ENCODE assay signal across 8 cellular contexts in genomic region chr17:74972973-74973328, GRCh38. TPM values are rescaled to one million over a fixed set of nuclear protein-coding genes. Genes with fewer than 3 reads are reported as not detected.
A peak's percentile ranks its signal among the peaks of the same experiment; 100 is the strongest.
DNase-seq lines count a peak whose midpoint lies in the region; TF ChIP-seq lines count a peak whose summit lies in the region.

No MANE protein-coding gene starts in this region.

- no peak overlapping the region for H4K8ac ChIP-seq in mesendoderm (ENCODE audit: low read depth, low read length)

- H3K56ac ChIP-seq in mesendoderm (ENCODE audit: low read length) = no peak overlapping the region

- H2BK120ac ChIP-seq in mesendoderm (ENCODE audit: low read depth, low read length) = no peak overlapping the region

- H3K4me1 ChIP-seq in hepatocyte (ENCODE audit: insufficient read depth) = peaks cover 25% of the 10 kb centered on the region
- H3K4me1 ChIP-seq in skeletal muscle tissue (ENCODE audit: control insufficient read depth in 3 of 3, insufficient read depth in 3 of 3, low read length in 3 of 3) = peaks cover 4 to 9% (median 7%) of the 10 kb centered on the region in 3 donors
- peaks cover 3% of the 10 kb centered on the region for H3K4me1 ChIP-seq in mesendoderm (ENCODE audit: control insufficient read depth, low read depth, low read length)

- H3K36me3 ChIP-seq in GM06990 (ENCODE audit: control insufficient read depth, insufficient read depth, low read length) = no peaks in the 10 kb centered on the region
- no peaks in the 10 kb centered on the region for H3K36me3 ChIP-seq in hepatocyte (replicated peaks; ENCODE audit: insufficient read depth, low read depth)
- no peaks in the 10 kb centered on the region for H3K36me3 ChIP-seq in skeletal muscle tissue (ENCODE audit: control insufficient read depth in 3 of 3, insufficient read depth in 3 of 3, low read length in 3 of 3)
- no peaks in the 10 kb centered on the region for H3K36me3 ChIP-seq in mesendoderm (ENCODE audit: control insufficient read depth, insufficient read depth, low read length)

- H3K27me3 ChIP-seq in GM06990 (replicated peaks; ENCODE audit: control insufficient read depth, insufficient read depth, low read length) (peaks cover 4% of the 10 kb centered on the region), hepatocyte (peaks cover 11% of the 10 kb centered on the region), skeletal muscle tissue (ENCODE audit: control insufficient read depth in 3 of 3, insufficient read depth in 3 of 3, low read length in 3 of 3) (peaks cover 21 to 41% (median 38%) of the 10 kb centered on the region in 3 donors), mesendoderm (ENCODE audit: insufficient read depth, low read length, poor library complexity) (peaks cover 6% of the 10 kb centered on the region)

- H3K4me2 ChIP-seq in hepatocyte (peak overlapping the region; percentile 99), mesendoderm (ENCODE audit: low read length) (no peak overlapping the region)

- no peak overlapping the region for H2BK5ac ChIP-seq in mesendoderm (ENCODE audit: low read length)

- H2AFZ ChIP-seq in hepatocyte = peak overlapping the region; percentile 66

- H3K4me3 ChIP-seq in GM06990 (replicated peaks; ENCODE audit: low read depth, low read length) = peak overlapping the region; percentile 23
- H3K4me3 ChIP-seq in hepatocyte = peak overlapping the region; percentile 79
- H3K4me3 ChIP-seq in skeletal muscle tissue (ENCODE audit: low read length in 3 of 3) = peak overlapping the region in 2 of 3 donors; percentile 45 to 48
- H3K4me3 ChIP-seq in mesendoderm (ENCODE audit: low read length) = no peak overlapping the region

- H3K23ac ChIP-seq in mesendoderm (ENCODE audit: low read length) = no peak overlapping the region

- H4K20me1 ChIP-seq in hepatocyte (ENCODE audit: insufficient read depth, poor library complexity, severe bottlenecking) = no peaks in the 10 kb centered on the region

- no peak overlapping the region for H3K4ac ChIP-seq in mesendoderm (ENCODE audit: low read depth, low read length)

- H2BK15ac ChIP-seq in mesendoderm (replicated peaks; ENCODE audit: low read depth) = no peak overlapping the region

- H3K79me2 ChIP-seq in hepatocyte = peaks cover 21% of the 10 kb centered on the region
- no peaks in the 10 kb centered on the region for H3K79me2 ChIP-seq in mesendoderm (ENCODE audit: control insufficient read depth, insufficient read depth, low read length)

- H3K27ac ChIP-seq in VCaP = peak overlapping the region; percentile 86
- H3K27ac ChIP-seq in hepatocyte = no peak overlapping the region
- no peak overlapping the region for H3K27ac ChIP-seq in skeletal muscle tissue (ENCODE audit: low read depth, low read length)
- H3K27ac ChIP-seq in mesendoderm (ENCODE audit: low read depth, low read length) = no peak overlapping the region

- no peak overlapping the region for H3K18ac ChIP-seq in mesendoderm (ENCODE audit: low read length)

- H2AK5ac ChIP-seq in mesendoderm (ENCODE audit: low read length) = no peak overlapping the region

- 24% methylated on average over 16 of the region's 17 CpGs for WGBS in hepatocyte (ENCODE audit: low lambda C conversion rate, missing lambda C conversion rate)
- WGBS in mesendoderm (ENCODE audit: extremely low coverage, insufficient coverage, low lambda C conversion rate) = no CpG with 5 or more reads among the region's 17 CpGs

- no peaks in the 10 kb centered on the region for H3K9me2 ChIP-seq in hepatocyte (replicated peaks; ENCODE audit: insufficient read depth)

- no peaks in the 10 kb centered on the region for H3K79me1 ChIP-seq in mesendoderm (ENCODE audit: low read length)

- no peak overlapping the region for H4K5ac ChIP-seq in mesendoderm (ENCODE audit: low read length)

- no peak for DNase-seq in GM06990 (ENCODE audit: extremely low read depth, insufficient read length)
- no peak for DNase-seq in hepatocyte (ENCODE audit: low spot score)
- no peak for DNase-seq in NCI-H526 treated with DMSO at 0.1 percent for 48 hours (lab: John Stamatoyannopoulos, UW)
- no peak for DNase-seq in T-helper 9 cell
- no peak for DNase-seq in kidney glomerular epithelial cell (lab: John Stamatoyannopoulos, UW)
- no peak for DNase-seq in mesendoderm

- H3K9me3 ChIP-seq in hepatocyte (ENCODE audit: low read depth) (no peaks in the 10 kb centered on the region), skeletal muscle tissue (ENCODE audit: control insufficient read depth in 3 of 3, low read length in 3 of 3) (no peaks in the 10 kb centered on the region)

- no peak overlapping the region for H3K9ac ChIP-seq in skeletal muscle tissue (ENCODE audit: low read depth in 1 of 3, low read length in 3 of 3)
- no peak overlapping the region for H3K9ac ChIP-seq in mesendoderm (ENCODE audit: low read length)

- TF ChIP-seq CTCF in GM06990 (IDR thresholded peaks at IDR 0.05; ENCODE audit: insufficient read depth, low read length, poor library complexity, severe bottlenecking) (no peak), VCaP (conservative IDR thresholded peaks at IDR 0.05) (no peak), hepatocyte (IDR thresholded peaks at IDR 0.05; ENCODE audit: poor library complexity) (no peak)

RNA-seq across cellular contexts. Expression of gene HID1, which starts 0.4 kb away (rescaled TPM):
- 13.2 and 15.3 TPM in 2 replicates for total RNA-seq in hepatocyte
- 43.4 and 55.5 TPM in 2 replicates for polyA plus RNA-seq in hepatocyte
- total RNA-seq in skeletal muscle tissue = 3.7 TPM
- polyA plus RNA-seq in mesendoderm (2013, experiment 1 of 2) = 5.3 TPM
- polyA plus RNA-seq in mesendoderm (2013, experiment 2 of 2) = 5.6 TPM

RNA-seq across cellular contexts. Expression of gene CDR2L, which starts 14.5 kb away (rescaled TPM):
- total RNA-seq in hepatocyte (12.8 and 16.4 TPM in 2 replicates), skeletal muscle tissue (2.6 TPM)
- polyA plus RNA-seq in hepatocyte = 14.6 and 17.0 TPM in 2 replicates
- polyA plus RNA-seq in mesendoderm (2013, experiment 1 of 2) = 32.5 TPM
- 31.7 TPM for polyA plus RNA-seq in mesendoderm (2013, experiment 2 of 2)

RNA-seq across cellular contexts. Expression of gene OTOP3, which starts 37.3 kb away (rescaled TPM):
- 0.43 and 0.60 TPM in 2 replicates for total RNA-seq in hepatocyte
- polyA plus RNA-seq in hepatocyte = not detected in 2 replicates
- not detected for total RNA-seq in skeletal muscle tissue
- polyA plus RNA-seq in mesendoderm (2013, experiment 1 of 2) = not detected
- polyA plus RNA-seq in mesendoderm (2013, experiment 2 of 2) = not detected

RNA-seq across cellular contexts. Expression of gene MRPL58, which starts 39.5 kb away (rescaled TPM):
- total RNA-seq in hepatocyte = 39.3 and 49.5 TPM in 2 replicates
- polyA plus RNA-seq in hepatocyte = 29.8 and 39.3 TPM in 2 replicates
- 20.9 TPM for total RNA-seq in skeletal muscle tissue
- polyA plus RNA-seq in mesendoderm (2013, experiment 1 of 2) = 51.3 TPM
- polyA plus RNA-seq in mesendoderm (2013, experiment 2 of 2) = 51.7 TPM

RNA-seq across cellular contexts. Expression of gene OTOP2, which starts 48.9 kb away (rescaled TPM):
- 0.16 and 1.1 TPM in 2 replicates for total RNA-seq in hepatocyte
- polyA plus RNA-seq in hepatocyte = 0.19 TPM in 1 of 2 replicates, not detected in the other
- not detected for total RNA-seq in skeletal muscle tissue
- polyA plus RNA-seq in mesendoderm (2013, experiment 1 of 2) = not detected
- polyA plus RNA-seq in mesendoderm (2013, experiment 2 of 2) = not detected
